Comparison of ENCODE assay signal across 12 cellular contexts in the genomic region with DNA sequence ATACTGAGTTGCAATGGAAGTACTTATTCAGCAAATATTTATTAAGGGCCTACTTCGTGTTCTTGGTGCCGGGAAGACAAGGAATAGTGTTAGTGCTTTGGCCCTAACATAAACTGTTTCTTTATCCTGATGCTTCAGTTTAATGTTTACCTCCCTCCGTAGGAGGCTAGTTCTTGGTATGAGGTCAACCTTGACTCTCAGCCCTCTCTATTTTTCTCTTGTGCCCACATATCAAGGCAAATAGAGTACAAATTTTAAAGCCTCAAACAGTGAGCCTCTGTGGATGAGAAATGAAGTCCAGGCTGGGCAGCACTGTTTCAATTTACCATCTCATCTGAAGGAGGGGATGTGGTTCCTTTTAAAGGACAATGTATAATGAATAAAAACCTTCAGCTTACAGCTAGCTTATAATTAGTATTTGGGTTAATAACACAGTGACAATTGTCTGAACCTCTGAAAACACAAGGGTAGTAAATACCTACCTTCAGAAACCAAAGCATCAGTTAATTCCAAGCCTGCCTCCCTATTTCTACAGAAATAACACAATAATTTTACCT.
DNase-seq lines count a peak whose midpoint lies in the region; ATAC-seq and TF ChIP-seq lines count a peak whose summit lies in the region.
"Had no signal": no experiment of that assay in that cellular context is flagged by ENCODE, and none has a peak within 500 bp of the region (broad histone marks: within the 10 kb centered on the region; RNA-seq: fewer than 3 reads in every experiment).

No MANE protein-coding gene starts in this region.

- peak overlapping the region; percentile 47 for H3K27ac ChIP-seq in subcutaneous abdominal adipose tissue (ENCODE audit: low read depth, low read length)
- peak overlapping the region in 1 of 8 donors; percentile 1 for H3K27ac ChIP-seq in spleen

- H3K4me3 ChIP-seq in subcutaneous abdominal adipose tissue (ENCODE audit: low read depth in 1 of 5, low read length in 5 of 5), result no peak overlapping the region
- no peak overlapping the region for H3K4me3 ChIP-seq in spleen

- DNase-seq in NCI-H69 (lab: John Stamatoyannopoulos, UW) (peak; percentile 51), left kidney (ENCODE audit: low read depth, low spot score) (peak; percentile 40), NCI-H187 treated with DMSO at 0.1 percent for 48 hours (lab: John Stamatoyannopoulos, UW) (no peak), NCI-H2029 (lab: John Stamatoyannopoulos, UW) (no peak), spleen (no peak)
- DNase-seq: effector memory CD8-positive, alpha-beta T cell; islet precursor cell; stimulated activated naive CD8-positive, alpha-beta T cell treated with anti-CD3 and anti-CD28 coated beads, Interleukin-15, Interleukin-2, amounts not matched to agents 100 U/mL and 50 U/mL, for 24 hours had no signal

- H3K36me3 ChIP-seq in subcutaneous abdominal adipose tissue (ENCODE audit: control insufficient read depth in 5 of 5, insufficient read depth in 5 of 5, low read length in 5 of 5), result no peaks in the 10 kb centered on the region
- H3K36me3 ChIP-seq in spleen, result no peaks in the 10 kb centered on the region

- peak; percentile 49 for ATAC-seq in GM21529 (IDR thresholded peaks at IDR 0.05; ENCODE audit: unreplicated experiment)
- ATAC-seq in HG03439 (IDR thresholded peaks at IDR 0.05; ENCODE audit: unreplicated experiment), result no peak
- ATAC-seq: activated T-helper 17 cell treated with anti-CD3 and anti-CD28 coated beads, Interleukin-2, amount 50 U/mL, for 72 hours; effector memory CD8-positive, alpha-beta T cell; stimulated activated naive CD8-positive, alpha-beta T cell treated with anti-CD3 and anti-CD28 coated beads, Interleukin-15, Interleukin-2, amounts not matched to agents 100 U/mL and 50 U/mL, for 24 hours had no signal

- H3K4me1 ChIP-seq in subcutaneous abdominal adipose tissue (ENCODE audit: control insufficient read depth in 5 of 5, insufficient read depth in 5 of 5, low read length in 5 of 5) (peaks cover 0 to 57% (median 38%) of the 10 kb centered on the region in 5 donors), spleen (peaks cover 0 to 10% (median 0%) of the 10 kb centered on the region in 6 donors)

- H3K9ac ChIP-seq in subcutaneous abdominal adipose tissue (ENCODE audit: low read length in 5 of 5), result peak overlapping the region in 1 of 5 donors; percentile 2

- 68 to 83% (median 75%) methylated on average over 3 of the region's 3 CpGs for WGBS in spleen, 5 donors

- no peak for TF ChIP-seq CTCF in spleen (IDR thresholded peaks at IDR 0.05 in 8 of 11, conservative IDR thresholded peaks at IDR 0.05 in 3 of 11)

- intact Hi-C loops in spleen (cut with DNase I; ENCODE audit: low total_unique reads), result no loop called here

- TF ChIP-seq POLR2A in spleen (IDR thresholded peaks at IDR 0.05), result no peak

- H3K9me3 ChIP-seq in subcutaneous abdominal adipose tissue (ENCODE audit: control insufficient read depth in 5 of 5, low read length in 5 of 5) (no peaks in the 10 kb centered on the region), spleen (no peaks in the 10 kb centered on the region)

- H3K27me3 ChIP-seq in subcutaneous abdominal adipose tissue (ENCODE audit: control insufficient read depth in 5 of 5, insufficient read depth in 4 of 5, low read length in 5 of 5), result no peaks in the 10 kb centered on the region
- no peaks in the 10 kb centered on the region for H3K27me3 ChIP-seq in spleen (replicated peaks in 1 of 7)

Comparison
In these comparisons a context has a peak if more than half of its experiments do, and no peak if none do; other contexts are left out.
1. DNase-seq: peak in NCI-H69 (single experiment) and left kidney (single experiment); none in NCI-H187 treated with DMSO at 0.1 percent for 48 hours (single experiment), NCI-H2029 (single experiment) and spleen (single experiment).